24 cellular contexts compared by ENCODE assay signal in the genomic region with DNA sequence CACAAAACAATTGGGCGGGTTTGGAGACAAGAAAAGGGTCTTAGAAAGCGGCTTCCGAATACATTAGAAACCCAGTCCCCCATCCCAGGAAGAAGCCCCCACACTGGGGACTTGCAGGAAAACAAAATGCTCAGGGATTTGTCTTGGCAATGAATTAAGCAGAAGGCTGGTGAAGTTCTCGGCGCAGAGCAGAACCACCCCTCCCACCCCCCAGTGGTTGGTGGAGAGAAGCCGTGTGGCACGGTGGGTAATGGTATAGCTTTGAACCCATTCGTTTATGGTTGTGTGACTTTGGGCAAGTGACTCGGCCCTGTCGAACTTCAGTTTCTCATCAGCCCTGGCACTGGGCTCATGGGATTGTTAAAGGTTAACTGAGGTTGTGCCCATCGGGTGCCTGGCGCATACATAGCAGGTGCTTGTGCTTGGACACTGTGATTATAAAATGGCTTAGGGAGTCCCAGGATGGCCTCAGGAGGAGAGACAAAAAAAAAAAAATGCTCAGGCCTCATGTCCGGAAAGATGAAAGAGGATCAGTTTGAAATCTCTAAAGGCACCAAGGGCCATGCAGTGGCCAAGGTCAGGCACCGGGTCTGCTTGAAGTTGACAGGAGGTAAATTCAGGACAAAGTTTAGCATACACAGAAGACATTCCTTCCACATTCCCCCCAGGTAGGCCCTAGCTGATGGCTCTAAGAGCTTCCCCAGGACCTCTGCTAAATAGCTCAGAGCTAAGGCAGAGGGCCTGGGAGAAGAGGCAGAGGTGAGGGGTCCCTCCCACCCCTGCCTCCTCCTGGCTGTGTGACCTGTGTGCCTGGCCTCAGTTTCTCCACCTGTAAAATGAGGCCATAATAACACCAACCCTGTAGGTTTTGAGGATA.
DNase-seq lines count a peak whose midpoint lies in the region; ATAC-seq and TF ChIP-seq lines count a peak whose summit lies in the region.
"Had no signal": no experiment of that assay in that cellular context is flagged by ENCODE, and none has a peak within 500 bp of the region (broad histone marks: within the 10 kb centered on the region; RNA-seq: fewer than 3 reads in every experiment).

No MANE protein-coding gene starts in this region.

- peaks cover 37% of the 10 kb centered on the region for H3K4me1 Mint-ChIP-seq in CD4-positive, alpha-beta T cell (ENCODE audit: low read depth)

- H3K4me3 ChIP-seq in adrenal gland (no peak overlapping the region), gastrocnemius medialis (no peak overlapping the region)
- H3K4me3 ChIP-seq: breast epithelium, GM23248, smooth muscle cell had no signal

- no peak for TF ChIP-seq POLR2A in adrenal gland (IDR thresholded peaks at IDR 0.05)
- TF ChIP-seq POLR2A in gastrocnemius medialis (IDR thresholded peaks at IDR 0.05): no peak

- CTCF ChIA-PET in CD4-positive, alpha-beta T cell (lab: Charles Lee): no interaction called here

- H3K4me1 ChIP-seq in adrenal gland (replicated peaks in 1 of 2): peaks cover 28 to 44% of the 10 kb centered on the region in 2 donors
- peaks cover 25 to 29% of the 10 kb centered on the region in 2 donors for H3K4me1 ChIP-seq in gastrocnemius medialis
- H3K4me1 ChIP-seq: breast epithelium had no signal

- no peaks in the 10 kb centered on the region for H3K36me3 Mint-ChIP-seq in CD4-positive, alpha-beta T cell (ENCODE audit: low read depth)
- H3K36me3 Mint-ChIP-seq: activated naive CD8-positive, alpha-beta T cell treated with anti-CD3 and anti-CD28 coated beads, Interleukin-2, amount 10 ng/mL, durations not matched to agents 7 days and 5 days; CD4-positive, CD25-positive, alpha-beta regulatory T cell had no signal

- no peak for TF ChIP-seq CTCF in CD4-positive, alpha-beta T cell (IDR thresholded peaks at IDR 0.05)
- TF ChIP-seq CTCF in adrenal gland (IDR thresholded peaks at IDR 0.05) (no peak), gastrocnemius medialis (IDR thresholded peaks at IDR 0.05 in 4 of 5, conservative IDR thresholded peaks at IDR 0.05 in 1 of 5) (no peak)

- H3K27ac Mint-ChIP-seq in CD4-positive, alpha-beta T cell: peak overlapping the region; percentile 19
- H3K27ac Mint-ChIP-seq: activated naive CD8-positive, alpha-beta T cell treated with anti-CD3 and anti-CD28 coated beads, Interleukin-2, amount 10 ng/mL, durations not matched to agents 7 days and 5 days; activated T-helper 2 cell treated with anti-CD3 and anti-CD28 coated beads, Interferon-gamma antibody, Interleukin-2, Interleukin-4, amounts not matched to agents 10 μg/mL and 5 μg/mL and 100 μg/mL, durations not matched to agents 14 hours and 24 hours and 36 hours; CD4-positive, CD25-positive, alpha-beta regulatory T cell; IgD-negative memory B cell; nephron had no signal

- in situ Hi-C loops in gastrocnemius medialis (cut with MboI; ENCODE audit: low sequenced_read_pairs in 4 of 4): loop anchor here in 1 of 4 donors (25.0 kb wide), 1 partner anchor 103 kb away; no protein-coding TSS in a partner anchor

- no peaks in the 10 kb centered on the region for H3K27me3 ChIP-seq in CD4-positive, alpha-beta T cell (ENCODE audit: control insufficient read depth, insufficient read depth, low read length)
- H3K27me3 ChIP-seq in adrenal gland: no peaks in the 10 kb centered on the region
- H3K27me3 ChIP-seq in gastrocnemius medialis: no peaks in the 10 kb centered on the region
- H3K27me3 ChIP-seq: breast epithelium had no signal

- no peaks in the 10 kb centered on the region for H3K9me3 Mint-ChIP-seq in CD4-positive, alpha-beta T cell
- H3K9me3 Mint-ChIP-seq: activated naive CD8-positive, alpha-beta T cell treated with anti-CD3 and anti-CD28 coated beads, Interleukin-2, amount 10 ng/mL, durations not matched to agents 7 days and 5 days; activated T-helper 2 cell treated with anti-CD3 and anti-CD28 coated beads, Interferon-gamma antibody, Interleukin-2, Interleukin-4, amounts not matched to agents 10 μg/mL and 5 μg/mL and 100 μg/mL, durations not matched to agents 14 hours and 24 hours and 36 hours; CD4-positive, CD25-positive, alpha-beta regulatory T cell; IgD-negative memory B cell; nephron had no signal

- no peak overlapping the region for H3K27ac ChIP-seq in CD4-positive, alpha-beta T cell (ENCODE audit: low read depth, low read length)
- H3K27ac ChIP-seq in adrenal gland (peak overlapping the region; percentile 66 to 95 (median 81)), gastrocnemius medialis (peak overlapping the region; percentile 93 to 100 (median 96))
- H3K27ac ChIP-seq: breast epithelium, GM23248 had no signal

- no peak for DNase-seq in CD4-positive, alpha-beta T cell
- DNase-seq in adrenal gland (peak in 4 of 7 donors; percentile 57 to 85 (median 75)), left lobe of liver (ENCODE audit: low spot score) (peak; percentile 87), gastrocnemius medialis (peak in 1 of 2 donors; percentile 54), occipital lobe (lab: John Stamatoyannopoulos, UW) (no peak), NCI-H82 treated with DMSO at 0.1 percent for 48 hours (lab: John Stamatoyannopoulos, UW; ENCODE audit: unreplicated experiment) (no peak), KG1 (lab: John Stamatoyannopoulos, UW) (no peak)
- DNase-seq: activated CD4-positive, alpha-beta T cell treated with anti-CD3 and anti-CD28 coated beads for 48 hours; activated naive CD8-positive, alpha-beta T cell treated with anti-CD3 and anti-CD28 coated beads, Interleukin-2, amount 10 ng/mL, durations not matched to agents 7 days and 5 days; CD4-positive, CD25-positive, alpha-beta regulatory T cell; DMS79; GM23248; NCI-H1417 treated with DMSO at 0.1 percent for 48 hours; NCI-H69; SIG-M5; stimulated activated CD4-positive, alpha-beta T cell treated with anti-CD3 and anti-CD28 coated beads, Interleukin-2, amount 100 ng/mL, for 48 hours; substantia nigra; T-helper 1 cell had no signal

- no peaks in the 10 kb centered on the region for H3K27me3 Mint-ChIP-seq in CD4-positive, alpha-beta T cell

- POLR2A ChIA-PET in CD4-positive, alpha-beta T cell (lab: Charles Lee): no interaction called here

- ATAC-seq in CD4-positive, alpha-beta T cell (ENCODE audit: poor library complexity): no peak
- ATAC-seq in left lobe of liver (peak; percentile 75), gastrocnemius medialis (peak; percentile 39 to 42), SK-N-SH treated with all-trans-retinoic acid at 6 μM for 48 hours (no peak)

- H3K9me3 ChIP-seq in CD4-positive, alpha-beta T cell (ENCODE audit: control insufficient read depth, low read length): no peaks in the 10 kb centered on the region
- H3K9me3 ChIP-seq in adrenal gland (replicated peaks in 1 of 3): no peaks in the 10 kb centered on the region
- H3K9me3 ChIP-seq in gastrocnemius medialis: no peaks in the 10 kb centered on the region
- H3K9me3 ChIP-seq: breast epithelium had no signal

- no peak overlapping the region for H3K4me3 Mint-ChIP-seq in CD4-positive, alpha-beta T cell
- H3K4me3 Mint-ChIP-seq: activated naive CD8-positive, alpha-beta T cell treated with anti-CD3 and anti-CD28 coated beads, Interleukin-2, amount 10 ng/mL, durations not matched to agents 7 days and 5 days; CD4-positive, CD25-positive, alpha-beta regulatory T cell; IgD-negative memory B cell; nephron had no signal

- no peaks in the 10 kb centered on the region for H3K36me3 ChIP-seq in adrenal gland (replicated peaks in 1 of 2)
- H3K36me3 ChIP-seq in gastrocnemius medialis: no peaks in the 10 kb centered on the region
- H3K36me3 ChIP-seq: breast epithelium had no signal

- 45 to 65% (median 58%) methylated on average over 13 to 14 of the region's 14 CpGs for whole genome bisulfite sequencing in adrenal gland, 4 donors

- intact Hi-C loops in CD4-positive, alpha-beta T cell (cut with DNase I, micrococcal nuclease): loop anchor here (5.0 to 10.0 kb wide), 2 partner anchors 45 to 198 kb away; a partner anchor contains a TSS
- intact Hi-C loops in adrenal gland (cut with DNase I): no loop called here
- intact Hi-C loops in gastrocnemius medialis (cut with DNase I; ENCODE audit: low total_unique reads): no loop called here

TF ChIP-seq in SK-N-SH treated with all-trans-retinoic acid at 6 μM for 48 hours, 23 proteins besides CTCF, POLR2A, EP300 and RAD21 (continues in another document):
- no peak for TF ChIP-seq ESRRG (CRISPR knock-in tag; IDR thresholded peaks at IDR 0.05)
- TF ChIP-seq ZNF8 (CRISPR knock-in tag; IDR thresholded peaks at IDR 0.05): no peak
- no peak for TF ChIP-seq CSDC2 (CRISPR knock-in tag; IDR thresholded peaks at IDR 0.05)
- TF ChIP-seq, protein P1, sequence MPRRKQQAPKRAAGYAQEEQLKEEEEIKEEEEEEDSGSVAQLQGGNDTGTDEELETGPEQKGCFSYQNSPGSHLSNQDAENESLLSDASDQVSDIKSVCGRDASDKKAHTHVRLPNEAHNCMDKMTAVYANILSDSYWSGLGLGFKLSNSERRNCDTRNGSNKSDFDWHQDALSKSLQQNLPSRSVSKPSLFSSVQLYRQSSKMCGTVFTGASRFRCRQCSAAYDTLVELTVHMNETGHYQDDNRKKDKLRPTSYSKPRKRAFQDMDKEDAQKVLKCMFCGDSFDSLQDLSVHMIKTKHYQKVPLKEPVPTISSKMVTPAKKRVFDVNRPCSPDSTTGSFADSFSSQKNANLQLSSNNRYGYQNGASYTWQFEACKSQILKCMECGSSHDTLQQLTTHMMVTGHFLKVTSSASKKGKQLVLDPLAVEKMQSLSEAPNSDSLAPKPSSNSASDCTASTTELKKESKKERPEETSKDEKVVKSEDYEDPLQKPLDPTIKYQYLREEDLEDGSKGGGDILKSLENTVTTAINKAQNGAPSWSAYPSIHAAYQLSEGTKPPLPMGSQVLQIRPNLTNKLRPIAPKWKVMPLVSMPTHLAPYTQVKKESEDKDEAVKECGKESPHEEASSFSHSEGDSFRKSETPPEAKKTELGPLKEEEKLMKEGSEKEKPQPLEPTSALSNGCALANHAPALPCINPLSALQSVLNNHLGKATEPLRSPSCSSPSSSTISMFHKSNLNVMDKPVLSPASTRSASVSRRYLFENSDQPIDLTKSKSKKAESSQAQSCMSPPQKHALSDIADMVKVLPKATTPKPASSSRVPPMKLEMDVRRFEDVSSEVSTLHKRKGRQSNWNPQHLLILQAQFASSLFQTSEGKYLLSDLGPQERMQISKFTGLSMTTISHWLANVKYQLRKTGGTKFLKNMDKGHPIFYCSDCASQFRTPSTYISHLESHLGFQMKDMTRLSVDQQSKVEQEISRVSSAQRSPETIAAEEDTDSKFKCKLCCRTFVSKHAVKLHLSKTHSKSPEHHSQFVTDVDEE (CRISPR knock-in tag; IDR thresholded peaks at IDR 0.05): no peak
- no peak for TF ChIP-seq RARB (CRISPR knock-in tag; IDR thresholded peaks at IDR 0.05)
- TF ChIP-seq, protein P2, sequence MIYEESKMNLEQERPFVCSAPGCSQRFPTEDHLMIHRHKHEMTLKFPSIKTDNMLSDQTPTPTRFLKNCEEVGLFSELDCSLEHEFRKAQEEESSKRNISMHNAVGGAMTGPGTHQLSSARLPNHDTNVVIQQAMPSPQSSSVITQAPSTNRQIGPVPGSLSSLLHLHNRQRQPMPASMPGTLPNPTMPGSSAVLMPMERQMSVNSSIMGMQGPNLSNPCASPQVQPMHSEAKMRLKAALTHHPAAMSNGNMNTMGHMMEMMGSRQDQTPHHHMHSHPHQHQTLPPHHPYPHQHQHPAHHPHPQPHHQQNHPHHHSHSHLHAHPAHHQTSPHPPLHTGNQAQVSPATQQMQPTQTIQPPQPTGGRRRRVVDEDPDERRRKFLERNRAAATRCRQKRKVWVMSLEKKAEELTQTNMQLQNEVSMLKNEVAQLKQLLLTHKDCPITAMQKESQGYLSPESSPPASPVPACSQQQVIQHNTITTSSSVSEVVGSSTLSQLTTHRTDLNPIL (CRISPR knock-in tag; IDR thresholded peaks at IDR 0.05; ENCODE audit: low read depth): no peak

Comparison
In these comparisons a context has a peak if more than half of its experiments do, and no peak if none do; other contexts are left out.
1. ATAC-seq: peak in left lobe of liver (single experiment) and gastrocnemius medialis (2 of 2); none in CD4-positive, alpha-beta T cell (single experiment) and SK-N-SH treated with all-trans-retinoic acid at 6 μM for 48 hours (single experiment).
2. DNase-seq: peak in adrenal gland (4 of 7) and left lobe of liver (single experiment); none in CD4-positive, alpha-beta T cell (0 of 10), occipital lobe (single experiment), NCI-H82 treated with DMSO at 0.1 percent for 48 hours (single experiment) and KG1 (single experiment).
3. intact Hi-C loops: an anchor here in CD4-positive, alpha-beta T cell (5.0 to 10.0 kb wide); none called in adrenal gland and gastrocnemius medialis.